8 cellular contexts compared by ENCODE assay signal in the genomic region with DNA sequence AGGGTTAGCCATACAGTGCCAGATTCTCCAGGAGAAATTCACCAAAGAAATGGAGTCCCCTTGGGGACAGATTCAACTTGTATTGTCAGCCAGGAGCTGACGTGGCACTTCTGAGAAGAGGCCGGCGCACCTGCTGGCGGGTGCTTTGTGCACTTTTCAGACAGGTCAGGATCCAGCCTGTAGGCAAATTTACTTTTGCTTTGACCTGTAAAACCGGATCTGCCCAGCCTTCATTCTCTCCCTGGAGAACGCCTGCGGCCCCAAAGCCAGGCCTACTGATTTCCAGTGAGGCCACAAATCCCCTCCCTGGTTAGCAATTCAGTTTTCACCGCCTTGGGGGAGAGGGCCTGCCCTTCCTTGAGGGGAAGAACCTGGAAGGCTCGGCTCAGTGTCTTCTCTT. TPM values are rescaled to one million over a fixed set of nuclear protein-coding genes. Genes with fewer than 3 reads are reported as not detected.
DNase-seq lines count a peak whose midpoint lies in the region; ATAC-seq, FAIRE-seq and TF ChIP-seq lines count a peak whose summit lies in the region.

No MANE protein-coding gene starts in this region.

- H3K4me1 ChIP-seq in kidney (ENCODE audit: control insufficient read depth in 1 of 2, insufficient read depth in 1 of 2, low read depth in 1 of 2, low read length in 2 of 2) = peaks cover 6 to 8% of the 10 kb centered on the region in 2 donors

- peak; percentile 69 for ATAC-seq in GM21515 (IDR thresholded peaks at IDR 0.05; ENCODE audit: unreplicated experiment)

- peak; percentile 76 for DNase-seq in GM10248 (ENCODE audit: extremely low spot score)
- peak; percentile 91 for DNase-seq in NCI-H146 (lab: John Stamatoyannopoulos, UW)
- DNase-seq in kidney = peak; percentile 83
- no peak for DNase-seq in HK-2 (ENCODE audit: unreplicated experiment)
- DNase-seq in stimulated activated CD4-positive, alpha-beta T cell treated with anti-CD3 and anti-CD28 coated beads, Interleukin-2, amount 100 ng/mL, for 24 hours = no peak
- no peak for DNase-seq in OCI-M2 (lab: John Stamatoyannopoulos, UW; ENCODE audit: unreplicated experiment)
- DNase-seq in putamen (ENCODE audit: low spot score) = no peak

- H3K9ac ChIP-seq in kidney (ENCODE audit: low read length in 2 of 2) = no peak overlapping the region

- H3K9me3 ChIP-seq in kidney (ENCODE audit: control insufficient read depth in 1 of 2, low read length in 2 of 2) = no peaks in the 10 kb centered on the region

- no peaks in the 10 kb centered on the region for H3K36me3 ChIP-seq in kidney (ENCODE audit: control insufficient read depth in 1 of 2, insufficient read depth in 2 of 2, low read length in 2 of 2)

- intact Hi-C loops in kidney (cut with DNase I) = no loop called here

- TF ChIP-seq CTCF in GM10248 (IDR thresholded peaks at IDR 0.05; ENCODE audit: control extremely low read depth, extremely low read depth, low read depth, missing control alignments) (no peak), kidney (IDR thresholded peaks at IDR 0.05; ENCODE audit: borderline replicate concordance, extremely low read depth, insufficient read depth) (no peak)

- no peak for FAIRE-seq in kidney (lab: Jason Lieb, UNC)

- CTCF ChIA-PET in GM10248 (lab: Yijun Ruan, JAX) = interaction anchor here (0.9 to 1.3 kb wide), 2 partner anchors 12 to 21 kb away, joined by 3 read pairs; no protein-coding TSS in a partner anchor

- H3K27ac ChIP-seq in kidney (ENCODE audit: low read depth in 2 of 2, low read length in 2 of 2) = peak overlapping the region; percentile 9 to 69

- H3K4me3 ChIP-seq in kidney (ENCODE audit: low read length in 2 of 2) = no peak overlapping the region

- POLR2A ChIA-PET in GM10248 (lab: Yijun Ruan, JAX) = no interaction called here

RNA-seq across cellular contexts. Expression of a gene that starts 17.4 kb away (rescaled TPM):
- 36.2 TPM for total RNA-seq in kidney
- 28.8 TPM for polyA plus RNA-seq in kidney (ENCODE audit: insufficient read depth, low read depth, low replicate concordance)

Comparison
In these comparisons a context has a peak if more than half of its experiments do, and no peak if none do; other contexts are left out.
1. DNase-seq: peak in GM10248 (single experiment), NCI-H146 (single experiment) and kidney (single experiment); none in HK-2 (single experiment), stimulated activated CD4-positive, alpha-beta T cell treated with anti-CD3 and anti-CD28 coated beads, Interleukin-2, amount 100 ng/mL, for 24 hours (0 of 2), OCI-M2 (single experiment) and putamen (single experiment).